Comparison of ENCODE assay signal across 9 cellular contexts in genomic region chrX:18931972-18932371, GRCh38. TPM values are rescaled to one million over a fixed set of nuclear protein-coding genes. Genes with fewer than 3 reads are reported as not detected.
DNase-seq lines count a peak whose midpoint lies in the region; ATAC-seq and TF ChIP-seq lines count a peak whose summit lies in the region.
"Had no signal": no experiment of that assay in that cellular context is flagged by ENCODE, and none has a peak within 500 bp of the region (broad histone marks: within the 10 kb centered on the region; RNA-seq: fewer than 3 reads in every experiment).

No MANE protein-coding gene starts in this region.

- ATAC-seq in GM21717 (IDR thresholded peaks at IDR 0.05; ENCODE audit: unreplicated experiment): no peak

- TF ChIP-seq CTCF in A673 (conservative IDR thresholded peaks at IDR 0.05; ENCODE audit: low read depth, low read length): peak; percentile 81
- TF ChIP-seq CTCF in GM12875 (IDR thresholded peaks at IDR 0.05; ENCODE audit: borderline replicate concordance, insufficient read depth, low read depth, low read length): peak; percentile 34; the same call in 1 of the 2 replicates
- TF ChIP-seq CTCF in glutamatergic neuron (IDR thresholded peaks at IDR 0.05; ENCODE audit: partially characterized antibody, unreplicated experiment): peak; percentile 25
- no peak for TF ChIP-seq CTCF in vagina (IDR thresholded peaks at IDR 0.05)
- TF ChIP-seq CTCF in coronary artery (IDR thresholded peaks at IDR 0.05): no peak

- no peak overlapping the region for H3K4me3 Mint-ChIP-seq in glutamatergic neuron (ENCODE audit: unreplicated experiment)

- no peaks in the 10 kb centered on the region for H3K27me3 Mint-ChIP-seq in glutamatergic neuron (ENCODE audit: unreplicated experiment)

- TF ChIP-seq POLR2A in vagina (IDR thresholded peaks at IDR 0.05): no peak

- H3K27me3 ChIP-seq in A673 (replicated peaks; ENCODE audit: insufficient read depth, low read depth, low read length, poor library complexity) (no peaks in the 10 kb centered on the region), vagina (no peaks in the 10 kb centered on the region)

- H3K9me3 Mint-ChIP-seq in glutamatergic neuron (ENCODE audit: unreplicated experiment): no peaks in the 10 kb centered on the region

- intact Hi-C loops in A673 (cut with micrococcal nuclease; ENCODE audit: unreplicated experiment): loop anchor here (1.0 to 5.0 kb wide), 5 partner anchors 190 to 540 kb away; partner anchors contain the start of gene ADGRG2
- intact Hi-C loops in vagina (cut with DNase I): no loop called here

- H3K4me1 ChIP-seq in A673 (ENCODE audit: insufficient read depth, low read length, poor library complexity, severe bottlenecking): peaks cover 15% of the 10 kb centered on the region
- H3K4me1 ChIP-seq in vagina: no peaks in the 10 kb centered on the region

- H3K4me3 ChIP-seq in A673 (ENCODE audit: low read depth, low read length, poor library complexity, severe bottlenecking) (no peak overlapping the region), GM12875 (ENCODE audit: low read depth, low read length) (no peak overlapping the region), vagina (no peak overlapping the region), coronary artery (no peak overlapping the region)

- H3K9me3 ChIP-seq in A673 (ENCODE audit: low read depth, low read length, poor library complexity, severe bottlenecking) (no peaks in the 10 kb centered on the region), vagina (no peaks in the 10 kb centered on the region)

- H3K27ac ChIP-seq in A673 (ENCODE audit: low read depth, low read length, poor library complexity, severe bottlenecking) (no peak overlapping the region), vagina (no peak overlapping the region), coronary artery (no peak overlapping the region)

- H3K36me3 ChIP-seq in A673 (ENCODE audit: insufficient read depth, low read length, poor library complexity, severe bottlenecking) (peaks cover 7% of the 10 kb centered on the region), vagina (peaks cover 0 to 9% of the 10 kb centered on the region in 2 donors)

- no peaks in the 10 kb centered on the region for H3K4me1 Mint-ChIP-seq in glutamatergic neuron (ENCODE audit: low read depth, unreplicated experiment)

- POLR2A ChIA-PET in A673 (lab: Charles Lee; ENCODE audit: low non-redundant PET): no interaction called here

- peak; percentile 90 for DNase-seq in A673 (ENCODE audit: low spot score)
- DNase-seq in RPMI8226: peak; percentile 22
- no peak for DNase-seq in glutamatergic neuron
- DNase-seq in amniotic stem cell (lab: John Stamatoyannopoulos, UW): no peak
- no peak for DNase-seq in vagina (ENCODE audit: extremely low spot score in 2 of 2)
- DNase-seq in coronary artery (ENCODE audit: low spot score): no peak
- DNase-seq: right cardiac atrium had no signal

- H3K36me3 Mint-ChIP-seq in glutamatergic neuron (ENCODE audit: unreplicated experiment): no peaks in the 10 kb centered on the region

- no peak overlapping the region for H3K27ac Mint-ChIP-seq in glutamatergic neuron (ENCODE audit: unreplicated experiment)

- BruUV-seq in A673 (replicated peaks; lab: Mats Ljungman, UMichigan): no TSS peak

- CTCF ChIA-PET in A673 (lab: Charles Lee): interaction anchor here (0.5 to 3.6 kb wide), 6 partner anchors 108 to 554 kb away, joined by 3 to 46 read pairs (median 6); no protein-coding TSS in a partner anchor

RNA-seq across cellular contexts. Expression of gene PHKA2, which starts 51.9 kb away (rescaled TPM):
- total RNA-seq in A673 (2021) (31.4 and 42.2 TPM in 2 replicates), glutamatergic neuron (ENCODE audit: unreplicated experiment) (13.2 TPM), vagina (29.5 TPM)

Comparison
In these comparisons a context has a peak if more than half of its experiments do, and no peak if none do; other contexts are left out.
1. DNase-seq: peak in A673 (single experiment) and RPMI8226 (single experiment); none in glutamatergic neuron (single experiment), amniotic stem cell (single experiment), vagina (0 of 2) and coronary artery (single experiment).
2. CTCF ChIP-seq: peak in A673 (single experiment), GM12875 (single experiment) and glutamatergic neuron (single experiment); none in vagina (0 of 3) and coronary artery (single experiment).